In the genomic region with DNA sequence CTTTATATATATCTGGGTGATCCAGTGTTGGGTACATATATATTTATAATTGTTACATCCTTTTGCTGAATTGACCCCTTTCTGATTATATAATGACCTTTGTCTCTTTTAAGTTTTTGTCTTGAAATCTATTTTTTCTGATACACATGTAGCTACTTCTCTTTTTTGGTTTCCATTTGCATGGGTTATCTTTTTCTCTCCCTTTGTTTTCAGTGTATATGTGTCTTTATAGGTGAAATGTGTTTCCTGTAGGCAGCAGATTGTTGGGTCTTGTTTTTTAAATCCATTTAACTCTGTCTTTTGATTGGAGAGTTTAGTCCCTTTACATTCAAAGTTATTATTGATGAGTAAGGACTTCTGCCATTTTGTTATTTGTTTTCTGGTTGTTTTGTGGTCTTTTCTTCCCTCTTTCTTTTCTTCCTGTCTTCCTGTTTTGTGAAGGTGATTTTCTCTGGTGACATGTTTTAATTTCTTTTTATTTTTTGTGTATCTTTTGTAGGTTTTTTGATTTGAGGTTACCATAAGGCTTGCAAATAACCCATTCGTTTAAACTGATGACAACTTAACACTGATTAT, we compare ENCODE assay signal across 2 cellular contexts.
TF ChIP-seq lines count a peak whose summit lies in the region.

No MANE protein-coding gene starts in this region.

TF ChIP-seq in HepG2, 621 proteins besides CTCF, POLR2A, EP300 and RAD21:
- TF ChIP-seq HNF4G (IDR thresholded peaks at IDR 0.05; ENCODE audit: borderline replicate concordance, low read depth, low read length) (no peak), HNF4G (CRISPR knock-in tag; IDR thresholded peaks at IDR 0.05; ENCODE audit: borderline replicate concordance, low read depth) (no peak), MAFK (conservative IDR thresholded peaks at IDR 0.05 in 1 of 2, IDR thresholded peaks at IDR 0.05 in 1 of 2; ENCODE audit: low read length in 2 of 2) (peak in 1 of 2 experiments; percentile 57; a peak in 1 of 4 replicates), HNRNPL (IDR thresholded peaks at IDR 0.05; ENCODE audit: low read depth, low read length) (no peak), NFATC3 (CRISPR knock-in tag; IDR thresholded peaks at IDR 0.05) (no peak), ZNF766 (CRISPR knock-in tag; IDR thresholded peaks at IDR 0.05; ENCODE audit: borderline replicate concordance) (no peak), MAFF (IDR thresholded peaks at IDR 0.05; ENCODE audit: low read depth, low read length) (peak; percentile 20; the same call in 1 of the 2 replicates)
TF ChIP-seq in HepG2: peak in this region for 2.

TF ChIP-seq in GM12878, 131 proteins besides CTCF, POLR2A, EP300 and RAD21 (continues in another document):
- no peak for TF ChIP-seq NR2C1 (IDR thresholded peaks at IDR 0.05)
- TF ChIP-seq, protein P1, sequence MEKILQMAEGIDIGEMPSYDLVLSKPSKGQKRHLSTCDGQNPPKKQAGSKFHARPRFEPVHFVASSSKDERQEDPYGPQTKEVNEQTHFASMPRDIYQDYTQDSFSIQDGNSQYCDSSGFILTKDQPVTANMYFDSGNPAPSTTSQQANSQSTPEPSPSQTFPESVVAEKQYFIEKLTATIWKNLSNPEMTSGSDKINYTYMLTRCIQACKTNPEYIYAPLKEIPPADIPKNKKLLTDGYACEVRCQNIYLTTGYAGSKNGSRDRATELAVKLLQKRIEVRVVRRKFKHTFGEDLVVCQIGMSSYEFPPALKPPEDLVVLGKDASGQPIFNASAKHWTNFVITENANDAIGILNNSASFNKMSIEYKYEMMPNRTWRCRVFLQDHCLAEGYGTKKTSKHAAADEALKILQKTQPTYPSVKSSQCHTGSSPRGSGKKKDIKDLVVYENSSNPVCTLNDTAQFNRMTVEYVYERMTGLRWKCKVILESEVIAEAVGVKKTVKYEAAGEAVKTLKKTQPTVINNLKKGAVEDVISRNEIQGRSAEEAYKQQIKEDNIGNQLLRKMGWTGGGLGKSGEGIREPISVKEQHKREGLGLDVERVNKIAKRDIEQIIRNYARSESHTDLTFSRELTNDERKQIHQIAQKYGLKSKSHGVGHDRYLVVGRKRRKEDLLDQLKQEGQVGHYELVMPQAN (conservative IDR thresholded peaks at IDR 0.05) = no peak
- TF ChIP-seq, protein P2, sequence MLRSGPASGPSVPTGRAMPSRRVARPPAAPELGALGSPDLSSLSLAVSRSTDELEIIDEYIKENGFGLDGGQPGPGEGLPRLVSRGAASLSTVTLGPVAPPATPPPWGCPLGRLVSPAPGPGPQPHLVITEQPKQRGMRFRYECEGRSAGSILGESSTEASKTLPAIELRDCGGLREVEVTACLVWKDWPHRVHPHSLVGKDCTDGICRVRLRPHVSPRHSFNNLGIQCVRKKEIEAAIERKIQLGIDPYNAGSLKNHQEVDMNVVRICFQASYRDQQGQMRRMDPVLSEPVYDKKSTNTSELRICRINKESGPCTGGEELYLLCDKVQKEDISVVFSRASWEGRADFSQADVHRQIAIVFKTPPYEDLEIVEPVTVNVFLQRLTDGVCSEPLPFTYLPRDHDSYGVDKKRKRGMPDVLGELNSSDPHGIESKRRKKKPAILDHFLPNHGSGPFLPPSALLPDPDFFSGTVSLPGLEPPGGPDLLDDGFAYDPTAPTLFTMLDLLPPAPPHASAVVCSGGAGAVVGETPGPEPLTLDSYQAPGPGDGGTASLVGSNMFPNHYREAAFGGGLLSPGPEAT (IDR thresholded peaks at IDR 0.05; ENCODE audit: low read depth) = 0 out of 2 replicates have a peak, but pooled peaks have one; percentile 37
- TF ChIP-seq IRF4 (IDR thresholded peaks at IDR 0.05; ENCODE audit: low read depth, low read length) = no peak
- TF ChIP-seq, protein P3, sequence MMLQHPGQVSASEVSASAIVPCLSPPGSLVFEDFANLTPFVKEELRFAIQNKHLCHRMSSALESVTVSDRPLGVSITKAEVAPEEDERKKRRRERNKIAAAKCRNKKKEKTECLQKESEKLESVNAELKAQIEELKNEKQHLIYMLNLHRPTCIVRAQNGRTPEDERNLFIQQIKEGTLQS (IDR thresholded peaks at IDR 0.05; ENCODE audit: borderline replicate concordance, extremely low read depth, low read depth, low read length) = no peak
- TF ChIP-seq CBX5 (IDR thresholded peaks at IDR 0.05; ENCODE audit: low read depth) = 0 out of 2 replicates have a peak, but pooled peaks have one; percentile 49
- TF ChIP-seq, protein P4, sequence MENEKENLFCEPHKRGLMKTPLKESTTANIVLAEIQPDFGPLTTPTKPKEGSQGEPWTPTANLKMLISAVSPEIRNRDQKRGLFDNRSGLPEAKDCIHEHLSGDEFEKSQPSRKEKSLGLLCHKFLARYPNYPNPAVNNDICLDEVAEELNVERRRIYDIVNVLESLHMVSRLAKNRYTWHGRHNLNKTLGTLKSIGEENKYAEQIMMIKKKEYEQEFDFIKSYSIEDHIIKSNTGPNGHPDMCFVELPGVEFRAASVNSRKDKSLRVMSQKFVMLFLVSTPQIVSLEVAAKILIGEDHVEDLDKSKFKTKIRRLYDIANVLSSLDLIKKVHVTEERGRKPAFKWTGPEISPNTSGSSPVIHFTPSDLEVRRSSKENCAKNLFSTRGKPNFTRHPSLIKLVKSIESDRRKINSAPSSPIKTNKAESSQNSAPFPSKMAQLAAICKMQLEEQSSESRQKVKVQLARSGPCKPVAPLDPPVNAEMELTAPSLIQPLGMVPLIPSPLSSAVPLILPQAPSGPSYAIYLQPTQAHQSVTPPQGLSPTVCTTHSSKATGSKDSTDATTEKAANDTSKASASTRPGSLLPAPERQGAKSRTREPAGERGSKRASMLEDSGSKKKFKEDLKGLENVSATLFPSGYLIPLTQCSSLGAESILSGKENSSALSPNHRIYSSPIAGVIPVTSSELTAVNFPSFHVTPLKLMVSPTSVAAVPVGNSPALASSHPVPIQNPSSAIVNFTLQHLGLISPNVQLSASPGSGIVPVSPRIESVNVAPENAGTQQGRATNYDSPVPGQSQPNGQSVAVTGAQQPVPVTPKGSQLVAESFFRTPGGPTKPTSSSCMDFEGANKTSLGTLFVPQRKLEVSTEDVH (IDR thresholded peaks at IDR 0.05; ENCODE audit: low read depth, partially characterized antibody) = no peak
- TF ChIP-seq, protein P5, sequence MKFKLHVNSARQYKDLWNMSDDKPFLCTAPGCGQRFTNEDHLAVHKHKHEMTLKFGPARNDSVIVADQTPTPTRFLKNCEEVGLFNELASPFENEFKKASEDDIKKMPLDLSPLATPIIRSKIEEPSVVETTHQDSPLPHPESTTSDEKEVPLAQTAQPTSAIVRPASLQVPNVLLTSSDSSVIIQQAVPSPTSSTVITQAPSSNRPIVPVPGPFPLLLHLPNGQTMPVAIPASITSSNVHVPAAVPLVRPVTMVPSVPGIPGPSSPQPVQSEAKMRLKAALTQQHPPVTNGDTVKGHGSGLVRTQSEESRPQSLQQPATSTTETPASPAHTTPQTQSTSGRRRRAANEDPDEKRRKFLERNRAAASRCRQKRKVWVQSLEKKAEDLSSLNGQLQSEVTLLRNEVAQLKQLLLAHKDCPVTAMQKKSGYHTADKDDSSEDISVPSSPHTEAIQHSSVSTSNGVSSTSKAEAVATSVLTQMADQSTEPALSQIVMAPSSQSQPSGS (IDR thresholded peaks at IDR 0.05; ENCODE audit: low read length) = no peak
- TF ChIP-seq, protein P6, sequence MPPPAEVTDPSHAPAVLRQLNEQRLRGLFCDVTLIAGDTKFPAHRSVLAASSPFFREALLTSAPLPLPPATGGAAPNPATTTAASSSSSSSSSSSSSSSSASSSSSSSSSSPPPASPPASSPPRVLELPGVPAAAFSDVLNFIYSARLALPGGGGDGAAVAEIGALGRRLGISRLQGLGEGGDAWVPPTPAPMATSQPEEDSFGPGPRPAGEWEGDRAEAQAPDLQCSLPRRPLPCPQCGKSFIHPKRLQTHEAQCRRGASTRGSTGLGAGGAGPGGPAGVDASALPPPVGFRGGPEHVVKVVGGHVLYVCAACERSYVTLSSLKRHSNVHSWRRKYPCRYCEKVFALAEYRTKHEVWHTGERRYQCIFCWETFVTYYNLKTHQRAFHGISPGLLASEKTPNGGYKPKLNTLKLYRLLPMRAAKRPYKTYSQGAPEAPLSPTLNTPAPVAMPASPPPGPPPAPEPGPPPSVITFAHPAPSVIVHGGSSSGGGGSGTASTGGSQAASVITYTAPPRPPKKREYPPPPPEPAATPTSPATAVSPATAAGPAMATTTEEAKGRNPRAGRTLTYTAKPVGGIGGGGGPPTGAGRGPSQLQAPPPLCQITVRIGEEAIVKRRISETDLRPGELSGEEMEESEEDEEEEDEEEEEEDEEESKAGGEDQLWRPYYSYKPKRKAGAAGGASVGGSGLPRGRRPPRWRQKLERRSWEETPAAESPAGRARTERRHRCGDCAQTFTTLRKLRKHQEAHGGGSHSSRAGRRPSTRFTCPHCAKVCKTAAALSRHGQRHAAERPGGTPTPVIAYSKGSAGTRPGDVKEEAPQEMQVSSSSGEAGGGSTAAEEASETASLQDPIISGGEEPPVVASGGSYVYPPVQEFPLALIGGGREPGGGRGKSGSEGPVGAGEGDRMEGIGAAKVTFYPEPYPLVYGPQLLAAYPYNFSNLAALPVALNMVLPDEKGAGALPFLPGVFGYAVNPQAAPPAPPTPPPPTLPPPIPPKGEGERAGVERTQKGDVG (CRISPR knock-in tag; IDR thresholded peaks at IDR 0.05) = no peak
- TF ChIP-seq ATF7 (IDR thresholded peaks at IDR 0.05; ENCODE audit: low read depth) = 0 out of 2 replicates have a peak, but pooled peaks have one; percentile 21
- no peak for TF ChIP-seq LARP7 (IDR thresholded peaks at IDR 0.05)
- TF ChIP-seq TAF1 (IDR thresholded peaks at IDR 0.05; ENCODE audit: borderline replicate concordance, low read depth, low read length) = no peak
- TF ChIP-seq SMARCA5 (IDR thresholded peaks at IDR 0.05) = no peak
- TF ChIP-seq, protein P7, sequence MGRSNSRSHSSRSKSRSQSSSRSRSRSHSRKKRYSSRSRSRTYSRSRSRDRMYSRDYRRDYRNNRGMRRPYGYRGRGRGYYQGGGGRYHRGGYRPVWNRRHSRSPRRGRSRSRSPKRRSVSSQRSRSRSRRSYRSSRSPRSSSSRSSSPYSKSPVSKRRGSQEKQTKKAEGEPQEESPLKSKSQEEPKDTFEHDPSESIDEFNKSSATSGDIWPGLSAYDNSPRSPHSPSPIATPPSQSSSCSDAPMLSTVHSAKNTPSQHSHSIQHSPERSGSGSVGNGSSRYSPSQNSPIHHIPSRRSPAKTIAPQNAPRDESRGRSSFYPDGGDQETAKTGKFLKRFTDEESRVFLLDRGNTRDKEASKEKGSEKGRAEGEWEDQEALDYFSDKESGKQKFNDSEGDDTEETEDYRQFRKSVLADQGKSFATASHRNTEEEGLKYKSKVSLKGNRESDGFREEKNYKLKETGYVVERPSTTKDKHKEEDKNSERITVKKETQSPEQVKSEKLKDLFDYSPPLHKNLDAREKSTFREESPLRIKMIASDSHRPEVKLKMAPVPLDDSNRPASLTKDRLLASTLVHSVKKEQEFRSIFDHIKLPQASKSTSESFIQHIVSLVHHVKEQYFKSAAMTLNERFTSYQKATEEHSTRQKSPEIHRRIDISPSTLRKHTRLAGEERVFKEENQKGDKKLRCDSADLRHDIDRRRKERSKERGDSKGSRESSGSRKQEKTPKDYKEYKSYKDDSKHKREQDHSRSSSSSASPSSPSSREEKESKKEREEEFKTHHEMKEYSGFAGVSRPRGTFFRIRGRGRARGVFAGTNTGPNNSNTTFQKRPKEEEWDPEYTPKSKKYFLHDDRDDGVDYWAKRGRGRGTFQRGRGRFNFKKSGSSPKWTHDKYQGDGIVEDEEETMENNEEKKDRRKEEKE (IDR thresholded peaks at IDR 0.05) = no peak
- TF ChIP-seq, protein P8, sequence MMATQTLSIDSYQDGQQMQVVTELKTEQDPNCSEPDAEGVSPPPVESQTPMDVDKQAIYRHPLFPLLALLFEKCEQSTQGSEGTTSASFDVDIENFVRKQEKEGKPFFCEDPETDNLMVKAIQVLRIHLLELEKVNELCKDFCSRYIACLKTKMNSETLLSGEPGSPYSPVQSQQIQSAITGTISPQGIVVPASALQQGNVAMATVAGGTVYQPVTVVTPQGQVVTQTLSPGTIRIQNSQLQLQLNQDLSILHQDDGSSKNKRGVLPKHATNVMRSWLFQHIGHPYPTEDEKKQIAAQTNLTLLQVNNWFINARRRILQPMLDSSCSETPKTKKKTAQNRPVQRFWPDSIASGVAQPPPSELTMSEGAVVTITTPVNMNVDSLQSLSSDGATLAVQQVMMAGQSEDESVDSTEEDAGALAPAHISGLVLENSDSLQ (IDR thresholded peaks at IDR 0.05) = no peak
- no peak for TF ChIP-seq POLR2AphosphoS5 (IDR thresholded peaks at IDR 0.05; ENCODE audit: low read length)
- peak; percentile 54; the same call in 1 of the 2 replicates for TF ChIP-seq HDGF (IDR thresholded peaks at IDR 0.05)
- TF ChIP-seq SREBF2 (IDR thresholded peaks at IDR 0.05; ENCODE audit: low read length) = no peak
- TF ChIP-seq RFX5 (IDR thresholded peaks at IDR 0.05; ENCODE audit: low read depth, low read length) = no peak
- TF ChIP-seq, protein P9, sequence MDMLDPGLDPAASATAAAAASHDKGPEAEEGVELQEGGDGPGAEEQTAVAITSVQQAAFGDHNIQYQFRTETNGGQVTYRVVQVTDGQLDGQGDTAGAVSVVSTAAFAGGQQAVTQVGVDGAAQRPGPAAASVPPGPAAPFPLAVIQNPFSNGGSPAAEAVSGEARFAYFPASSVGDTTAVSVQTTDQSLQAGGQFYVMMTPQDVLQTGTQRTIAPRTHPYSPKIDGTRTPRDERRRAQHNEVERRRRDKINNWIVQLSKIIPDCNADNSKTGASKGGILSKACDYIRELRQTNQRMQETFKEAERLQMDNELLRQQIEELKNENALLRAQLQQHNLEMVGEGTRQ (IDR thresholded peaks at IDR 0.05; ENCODE audit: borderline replicate concordance, low read depth, low read length) = no peak
- TF ChIP-seq, protein P10, sequence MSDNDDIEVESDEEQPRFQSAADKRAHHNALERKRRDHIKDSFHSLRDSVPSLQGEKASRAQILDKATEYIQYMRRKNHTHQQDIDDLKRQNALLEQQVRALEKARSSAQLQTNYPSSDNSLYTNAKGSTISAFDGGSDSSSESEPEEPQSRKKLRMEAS (IDR thresholded peaks at IDR 0.05; ENCODE audit: low read depth, low read length) = no peak
- TF ChIP-seq, protein P11, sequence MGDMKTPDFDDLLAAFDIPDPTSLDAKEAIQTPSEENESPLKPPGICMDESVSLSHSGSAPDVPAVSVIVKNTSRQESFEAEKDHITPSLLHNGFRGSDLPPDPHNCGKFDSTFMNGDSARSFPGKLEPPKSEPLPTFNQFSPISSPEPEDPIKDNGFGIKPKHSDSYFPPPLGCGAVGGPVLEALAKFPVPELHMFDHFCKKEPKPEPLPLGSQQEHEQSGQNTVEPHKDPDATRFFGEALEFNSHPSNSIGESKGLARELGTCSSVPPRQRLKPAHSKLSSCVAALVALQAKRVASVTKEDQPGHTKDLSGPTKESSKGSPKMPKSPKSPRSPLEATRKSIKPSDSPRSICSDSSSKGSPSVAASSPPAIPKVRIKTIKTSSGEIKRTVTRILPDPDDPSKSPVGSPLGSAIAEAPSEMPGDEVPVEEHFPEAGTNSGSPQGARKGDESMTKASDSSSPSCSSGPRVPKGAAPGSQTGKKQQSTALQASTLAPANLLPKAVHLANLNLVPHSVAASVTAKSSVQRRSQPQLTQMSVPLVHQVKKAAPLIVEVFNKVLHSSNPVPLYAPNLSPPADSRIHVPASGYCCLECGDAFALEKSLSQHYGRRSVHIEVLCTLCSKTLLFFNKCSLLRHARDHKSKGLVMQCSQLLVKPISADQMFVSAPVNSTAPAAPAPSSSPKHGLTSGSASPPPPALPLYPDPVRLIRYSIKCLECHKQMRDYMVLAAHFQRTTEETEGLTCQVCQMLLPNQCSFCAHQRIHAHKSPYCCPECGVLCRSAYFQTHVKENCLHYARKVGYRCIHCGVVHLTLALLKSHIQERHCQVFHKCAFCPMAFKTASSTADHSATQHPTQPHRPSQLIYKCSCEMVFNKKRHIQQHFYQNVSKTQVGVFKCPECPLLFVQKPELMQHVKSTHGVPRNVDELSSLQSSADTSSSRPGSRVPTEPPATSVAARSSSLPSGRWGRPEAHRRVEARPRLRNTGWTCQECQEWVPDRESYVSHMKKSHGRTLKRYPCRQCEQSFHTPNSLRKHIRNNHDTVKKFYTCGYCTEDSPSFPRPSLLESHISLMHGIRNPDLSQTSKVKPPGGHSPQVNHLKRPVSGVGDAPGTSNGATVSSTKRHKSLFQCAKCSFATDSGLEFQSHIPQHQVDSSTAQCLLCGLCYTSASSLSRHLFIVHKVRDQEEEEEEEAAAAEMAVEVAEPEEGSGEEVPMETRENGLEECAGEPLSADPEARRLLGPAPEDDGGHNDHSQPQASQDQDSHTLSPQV (IDR thresholded peaks at IDR 0.05) = no peak
